ENCODE assay signal across 11 cellular contexts in genomic region chrX:119917877-119918276, GRCh38. TPM values are rescaled to one million over a fixed set of nuclear protein-coding genes. Genes with fewer than 3 reads are reported as not detected.
"Had no signal": no experiment of that assay in that cellular context is flagged by ENCODE, and none has a peak within 500 bp of the region (broad histone marks: within the 10 kb centered on the region; RNA-seq: fewer than 3 reads in every experiment).

No MANE protein-coding gene starts in this region.

- ATAC-seq: GM23338 had no signal

- FAIRE-seq: H1, H54 had no signal

- DNase-seq: H9, HCEC 1CT, HFFc6, IMR-90, KBM-7 had no signal

- H3K9me3 Mint-ChIP-seq: GM23338, HFFc6 had no signal

- H3K4me1 Mint-ChIP-seq: GM23338, H9 had no signal

- H3K27ac ChIP-seq: HL-60, KMS-11 had no signal

- H3K4me3 ChIP-seq: GM23338 had no signal

- H3K4me3 Mint-ChIP-seq: GM23338, H9, HFFc6 had no signal

- H3K27ac Mint-ChIP-seq: GM23338, H9, HFFc6 had no signal

RNA-seq across cellular contexts. Expression of gene AKAP14, which starts 22.2 kb away (rescaled TPM):
- total RNA-seq: H9, HFFc6, HT1080, IMR-90 had no signal
- polyA plus RNA-seq: IMR-90 had no signal
